In the genomic region with DNA sequence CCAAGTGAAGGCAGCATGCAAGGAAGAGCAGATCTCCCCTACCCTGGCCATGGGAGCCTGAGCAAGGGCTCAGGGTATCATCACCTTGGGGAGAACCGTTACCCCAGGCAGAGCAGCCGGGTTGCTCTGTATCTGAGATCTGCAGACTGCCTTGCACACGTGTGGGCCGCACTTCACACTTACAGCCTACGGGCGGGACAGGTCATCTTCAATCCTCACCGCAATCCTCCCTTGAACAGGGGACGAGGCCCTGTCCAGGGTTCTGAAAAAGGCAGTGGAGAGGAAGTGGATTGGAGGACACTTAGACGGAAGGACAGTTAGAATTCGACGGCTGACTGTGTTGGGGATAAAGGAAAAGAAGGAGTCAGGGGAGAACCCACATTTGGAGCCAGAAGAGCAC, we compare ENCODE assay signal across 1 cellular context.
TF ChIP-seq lines count a peak whose summit lies in the region.

No MANE protein-coding gene starts in this region.

TF ChIP-seq in GM23338, 12 proteins besides CTCF, POLR2A, EP300 and RAD21 (continued from another document):
- TF ChIP-seq, protein P1, sequence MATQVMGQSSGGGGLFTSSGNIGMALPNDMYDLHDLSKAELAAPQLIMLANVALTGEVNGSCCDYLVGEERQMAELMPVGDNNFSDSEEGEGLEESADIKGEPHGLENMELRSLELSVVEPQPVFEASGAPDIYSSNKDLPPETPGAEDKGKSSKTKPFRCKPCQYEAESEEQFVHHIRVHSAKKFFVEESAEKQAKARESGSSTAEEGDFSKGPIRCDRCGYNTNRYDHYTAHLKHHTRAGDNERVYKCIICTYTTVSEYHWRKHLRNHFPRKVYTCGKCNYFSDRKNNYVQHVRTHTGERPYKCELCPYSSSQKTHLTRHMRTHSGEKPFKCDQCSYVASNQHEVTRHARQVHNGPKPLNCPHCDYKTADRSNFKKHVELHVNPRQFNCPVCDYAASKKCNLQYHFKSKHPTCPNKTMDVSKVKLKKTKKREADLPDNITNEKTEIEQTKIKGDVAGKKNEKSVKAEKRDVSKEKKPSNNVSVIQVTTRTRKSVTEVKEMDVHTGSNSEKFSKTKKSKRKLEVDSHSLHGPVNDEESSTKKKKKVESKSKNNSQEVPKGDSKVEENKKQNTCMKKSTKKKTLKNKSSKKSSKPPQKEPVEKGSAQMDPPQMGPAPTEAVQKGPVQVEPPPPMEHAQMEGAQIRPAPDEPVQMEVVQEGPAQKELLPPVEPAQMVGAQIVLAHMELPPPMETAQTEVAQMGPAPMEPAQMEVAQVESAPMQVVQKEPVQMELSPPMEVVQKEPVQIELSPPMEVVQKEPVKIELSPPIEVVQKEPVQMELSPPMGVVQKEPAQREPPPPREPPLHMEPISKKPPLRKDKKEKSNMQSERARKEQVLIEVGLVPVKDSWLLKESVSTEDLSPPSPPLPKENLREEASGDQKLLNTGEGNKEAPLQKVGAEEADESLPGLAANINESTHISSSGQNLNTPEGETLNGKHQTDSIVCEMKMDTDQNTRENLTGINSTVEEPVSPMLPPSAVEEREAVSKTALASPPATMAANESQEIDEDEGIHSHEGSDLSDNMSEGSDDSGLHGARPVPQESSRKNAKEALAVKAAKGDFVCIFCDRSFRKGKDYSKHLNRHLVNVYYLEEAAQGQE (IDR thresholded peaks at IDR 0.05; ENCODE audit: unreplicated experiment) = peak; percentile 89
- TF ChIP-seq NANOG (IDR thresholded peaks at IDR 0.05; ENCODE audit: borderline replicate concordance) = no peak
